1 cellular context compared by ENCODE assay signal in the genomic region with DNA sequence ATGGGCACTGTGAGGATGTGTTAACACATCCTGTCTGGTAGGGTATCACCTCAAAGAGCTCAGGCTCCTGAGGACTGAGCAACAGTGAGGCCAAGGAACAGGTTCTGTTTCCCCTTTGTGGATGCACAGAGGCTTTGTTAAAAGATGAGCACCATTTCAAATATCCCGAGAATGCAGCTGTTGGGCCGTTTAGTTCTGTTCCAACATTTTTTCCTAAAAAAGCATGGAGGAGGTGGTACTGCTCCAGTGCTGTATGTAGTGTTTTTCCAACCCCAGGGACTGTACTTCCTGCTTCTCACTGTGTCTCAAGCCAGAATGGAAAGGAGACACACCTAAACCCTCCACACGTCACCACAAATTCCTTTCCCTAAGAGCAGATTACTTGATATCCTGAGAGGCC.
TF ChIP-seq lines count a peak whose summit lies in the region.

No MANE protein-coding gene starts in this region.

TF ChIP-seq in SK-N-SH, 30 proteins besides CTCF, POLR2A, EP300 and RAD21 (continued from another document):
- no peak for TF ChIP-seq REST (IDR thresholded peaks at IDR 0.05; ENCODE audit: low read depth, low read length)
- no peak for TF ChIP-seq FOXJ3 (CRISPR knock-in tag; IDR thresholded peaks at IDR 0.05)
- peak; percentile 57; the same call in 1 of the 2 replicates for TF ChIP-seq ELF1 (IDR thresholded peaks at IDR 0.05)
- peak; percentile 38; the same call in 1 of the 2 replicates for TF ChIP-seq JUND (IDR thresholded peaks at IDR 0.05)
- no peak for TF ChIP-seq YY1 (IDR thresholded peaks at IDR 0.05; ENCODE audit: low read depth)
- TF ChIP-seq TAF1 (IDR thresholded peaks at IDR 0.05; ENCODE audit: borderline replicate concordance, low read depth, low read length): no peak
- TF ChIP-seq, protein P1, sequence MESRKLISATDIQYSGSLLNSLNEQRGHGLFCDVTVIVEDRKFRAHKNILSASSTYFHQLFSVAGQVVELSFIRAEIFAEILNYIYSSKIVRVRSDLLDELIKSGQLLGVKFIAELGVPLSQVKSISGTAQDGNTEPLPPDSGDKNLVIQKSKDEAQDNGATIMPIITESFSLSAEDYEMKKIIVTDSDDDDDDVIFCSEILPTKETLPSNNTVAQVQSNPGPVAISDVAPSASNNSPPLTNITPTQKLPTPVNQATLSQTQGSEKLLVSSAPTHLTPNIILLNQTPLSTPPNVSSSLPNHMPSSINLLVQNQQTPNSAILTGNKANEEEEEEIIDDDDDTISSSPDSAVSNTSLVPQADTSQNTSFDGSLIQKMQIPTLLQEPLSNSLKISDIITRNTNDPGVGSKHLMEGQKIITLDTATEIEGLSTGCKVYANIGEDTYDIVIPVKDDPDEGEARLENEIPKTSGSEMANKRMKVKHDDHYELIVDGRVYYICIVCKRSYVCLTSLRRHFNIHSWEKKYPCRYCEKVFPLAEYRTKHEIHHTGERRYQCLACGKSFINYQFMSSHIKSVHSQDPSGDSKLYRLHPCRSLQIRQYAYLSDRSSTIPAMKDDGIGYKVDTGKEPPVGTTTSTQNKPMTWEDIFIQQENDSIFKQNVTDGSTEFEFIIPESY (IDR thresholded peaks at IDR 0.05; ENCODE audit: borderline replicate concordance, low read depth): 0 out of 2 replicates have a peak, but pooled peaks have one; percentile 21
- TF ChIP-seq, protein P2, sequence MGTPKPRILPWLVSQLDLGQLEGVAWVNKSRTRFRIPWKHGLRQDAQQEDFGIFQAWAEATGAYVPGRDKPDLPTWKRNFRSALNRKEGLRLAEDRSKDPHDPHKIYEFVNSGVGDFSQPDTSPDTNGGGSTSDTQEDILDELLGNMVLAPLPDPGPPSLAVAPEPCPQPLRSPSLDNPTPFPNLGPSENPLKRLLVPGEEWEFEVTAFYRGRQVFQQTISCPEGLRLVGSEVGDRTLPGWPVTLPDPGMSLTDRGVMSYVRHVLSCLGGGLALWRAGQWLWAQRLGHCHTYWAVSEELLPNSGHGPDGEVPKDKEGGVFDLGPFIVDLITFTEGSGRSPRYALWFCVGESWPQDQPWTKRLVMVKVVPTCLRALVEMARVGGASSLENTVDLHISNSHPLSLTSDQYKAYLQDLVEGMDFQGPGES (IDR thresholded peaks at IDR 0.05; ENCODE audit: low read depth, low read length): no peak
- TF ChIP-seq CHD2 (IDR thresholded peaks at IDR 0.05; ENCODE audit: low read length, partially characterized antibody): no peak
- TF ChIP-seq FOXM1 (IDR thresholded peaks at IDR 0.05; ENCODE audit: low read depth): peak; percentile 72; the same call in 1 of the 2 replicates
- peak; percentile 62; the same call in 1 of the 2 replicates for TF ChIP-seq NFIC (IDR thresholded peaks at IDR 0.05; ENCODE audit: borderline replicate concordance)
TF ChIP-seq in SK-N-SH: peak in this region for 8.
